1 cellular context compared by ENCODE assay signal in the genomic region with DNA sequence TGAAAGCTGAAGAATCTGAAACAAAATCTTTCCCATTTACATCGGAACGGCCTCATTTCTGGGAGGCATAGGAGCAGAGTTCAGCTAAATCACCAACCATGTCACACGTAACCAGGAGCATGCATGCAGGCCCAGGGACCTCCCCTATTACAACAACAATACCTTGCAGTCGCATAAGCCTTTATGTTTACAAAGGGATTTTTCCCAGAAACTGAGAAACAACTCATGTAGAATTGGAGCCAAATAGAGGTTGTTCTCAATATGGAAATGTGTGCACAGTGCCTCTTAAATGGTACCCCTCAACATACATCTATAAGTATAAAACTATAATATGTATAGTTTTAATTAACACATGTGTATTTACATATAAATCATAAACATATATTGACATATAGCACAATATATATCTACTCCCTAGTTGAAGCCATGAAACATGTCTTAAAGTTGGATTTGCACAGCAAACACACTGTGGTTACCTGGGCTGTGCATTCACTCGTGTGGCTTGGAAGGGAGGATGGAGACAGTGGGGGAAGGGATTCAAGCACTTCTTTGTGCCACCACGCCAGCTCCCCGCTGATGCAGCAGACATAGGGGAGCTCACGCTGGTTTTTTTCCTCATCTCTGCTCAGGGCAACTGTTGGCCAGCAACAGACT.
TF ChIP-seq lines count a peak whose summit lies in the region.

No MANE protein-coding gene starts in this region.

TF ChIP-seq in GM23338, 12 proteins besides CTCF, POLR2A, EP300 and RAD21 (continued from another document):
- TF ChIP-seq, protein P1, sequence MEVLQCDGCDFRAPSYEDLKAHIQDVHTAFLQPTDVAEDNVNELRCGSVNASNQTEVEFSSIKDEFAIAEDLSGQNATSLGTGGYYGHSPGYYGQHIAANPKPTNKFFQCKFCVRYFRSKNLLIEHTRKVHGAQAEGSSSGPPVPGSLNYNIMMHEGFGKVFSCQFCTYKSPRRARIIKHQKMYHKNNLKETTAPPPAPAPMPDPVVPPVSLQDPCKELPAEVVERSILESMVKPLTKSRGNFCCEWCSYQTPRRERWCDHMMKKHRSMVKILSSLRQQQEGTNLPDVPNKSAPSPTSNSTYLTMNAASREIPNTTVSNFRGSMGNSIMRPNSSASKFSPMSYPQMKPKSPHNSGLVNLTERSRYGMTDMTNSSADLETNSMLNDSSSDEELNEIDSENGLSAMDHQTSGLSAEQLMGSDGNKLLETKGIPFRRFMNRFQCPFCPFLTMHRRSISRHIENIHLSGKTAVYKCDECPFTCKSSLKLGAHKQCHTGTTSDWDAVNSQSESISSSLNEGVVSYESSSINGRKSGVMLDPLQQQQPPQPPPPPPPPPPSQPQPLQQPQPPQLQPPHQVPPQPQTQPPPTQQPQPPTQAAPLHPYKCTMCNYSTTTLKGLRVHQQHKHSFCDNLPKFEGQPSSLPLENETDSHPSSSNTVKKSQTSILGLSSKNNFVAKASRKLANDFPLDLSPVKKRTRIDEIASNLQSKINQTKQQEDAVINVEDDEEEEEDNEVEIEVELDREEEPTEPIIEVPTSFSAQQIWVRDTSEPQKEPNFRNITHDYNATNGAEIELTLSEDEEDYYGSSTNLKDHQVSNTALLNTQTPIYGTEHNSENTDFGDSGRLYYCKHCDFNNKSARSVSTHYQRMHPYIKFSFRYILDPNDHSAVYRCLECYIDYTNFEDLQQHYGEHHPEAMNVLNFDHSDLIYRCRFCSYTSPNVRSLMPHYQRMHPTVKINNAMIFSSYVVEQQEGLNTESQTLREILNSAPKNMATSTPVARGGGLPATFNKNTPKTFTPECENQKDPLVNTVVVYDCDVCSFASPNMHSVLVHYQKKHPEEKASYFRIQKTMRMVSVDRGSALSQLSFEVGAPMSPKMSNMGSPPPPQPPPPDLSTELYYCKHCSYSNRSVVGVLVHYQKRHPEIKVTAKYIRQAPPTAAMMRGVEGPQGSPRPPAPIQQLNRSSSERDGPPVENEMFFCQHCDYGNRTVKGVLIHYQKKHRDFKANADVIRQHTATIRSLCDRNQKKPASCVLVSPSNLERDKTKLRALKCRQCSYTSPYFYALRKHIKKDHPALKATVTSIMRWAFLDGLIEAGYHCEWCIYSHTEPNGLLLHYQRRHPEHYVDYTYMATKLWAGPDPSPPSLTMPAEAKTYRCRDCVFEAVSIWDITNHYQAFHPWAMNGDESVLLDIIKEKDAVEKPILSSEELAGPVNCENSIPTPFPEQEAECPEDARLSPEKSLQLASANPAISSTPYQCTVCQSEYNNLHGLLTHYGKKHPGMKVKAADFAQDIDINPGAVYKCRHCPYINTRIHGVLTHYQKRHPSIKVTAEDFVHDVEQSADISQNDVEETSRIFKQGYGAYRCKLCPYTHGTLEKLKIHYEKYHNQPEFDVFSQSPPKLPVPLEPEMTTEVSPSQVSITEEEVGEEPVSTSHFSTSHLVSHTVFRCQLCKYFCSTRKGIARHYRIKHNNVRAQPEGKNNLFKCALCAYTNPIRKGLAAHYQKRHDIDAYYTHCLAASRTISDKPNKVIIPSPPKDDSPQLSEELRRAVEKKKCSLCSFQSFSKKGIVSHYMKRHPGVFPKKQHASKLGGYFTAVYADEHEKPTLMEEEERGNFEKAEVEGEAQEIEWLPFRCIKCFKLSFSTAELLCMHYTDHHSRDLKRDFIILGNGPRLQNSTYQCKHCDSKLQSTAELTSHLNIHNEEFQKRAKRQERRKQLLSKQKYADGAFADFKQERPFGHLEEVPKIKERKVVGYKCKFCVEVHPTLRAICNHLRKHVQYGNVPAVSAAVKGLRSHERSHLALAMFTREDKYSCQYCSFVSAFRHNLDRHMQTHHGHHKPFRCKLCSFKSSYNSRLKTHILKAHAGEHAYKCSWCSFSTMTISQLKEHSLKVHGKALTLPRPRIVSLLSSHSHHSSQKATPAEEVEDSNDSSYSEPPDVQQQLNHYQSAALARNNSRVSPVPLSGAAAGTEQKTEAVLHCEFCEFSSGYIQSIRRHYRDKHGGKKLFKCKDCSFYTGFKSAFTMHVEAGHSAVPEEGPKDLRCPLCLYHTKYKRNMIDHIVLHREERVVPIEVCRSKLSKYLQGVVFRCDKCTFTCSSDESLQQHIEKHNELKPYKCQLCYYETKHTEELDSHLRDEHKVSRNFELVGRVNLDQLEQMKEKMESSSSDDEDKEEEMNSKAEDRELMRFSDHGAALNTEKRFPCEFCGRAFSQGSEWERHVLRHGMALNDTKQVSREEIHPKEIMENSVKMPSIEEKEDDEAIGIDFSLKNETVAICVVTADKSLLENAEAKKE (CRISPR knock-in tag; IDR thresholded peaks at IDR 0.05), result no peak
- no peak for TF ChIP-seq EZH2phosphoT487 (IDR thresholded peaks at IDR 0.05; ENCODE audit: unreplicated experiment)
- no peak for TF ChIP-seq POLR2AphosphoS5 (IDR thresholded peaks at IDR 0.05; ENCODE audit: low read depth)
- TF ChIP-seq NANOG (IDR thresholded peaks at IDR 0.05; ENCODE audit: borderline replicate concordance), result no peak
